ENCODE assay signal across 9 cellular contexts in genomic region chr1:230509281-230509977, GRCh38.
DNase-seq lines count a peak whose midpoint lies in the region; ATAC-seq and TF ChIP-seq lines count a peak whose summit lies in the region.
"Had no signal": no experiment of that assay in that cellular context is flagged by ENCODE, and none has a peak within 500 bp of the region (broad histone marks: within the 10 kb centered on the region; RNA-seq: fewer than 3 reads in every experiment).

No MANE protein-coding gene starts in this region.

- peaks cover 0 to 4% of the 10 kb centered on the region in 2 donors for H3K27me3 ChIP-seq in left lung

- CTCF ChIA-PET in RWPE1 (lab: Yijun Ruan, JAX): no interaction called here

- no peaks in the 10 kb centered on the region for H3K4me1 ChIP-seq in left lung

- H3K4me3 ChIP-seq in left lung: no peak overlapping the region

- H3K9me3 ChIP-seq in left lung: peaks cover 0 to 4% of the 10 kb centered on the region in 2 donors

- peak; percentile 39 for DNase-seq in AG09319 (ENCODE audit: extremely low read depth, low read depth)
- DNase-seq in RWPE1 (ENCODE audit: low spot score): peak; percentile 79
- peak in 1 of 2 donors; percentile 50 for DNase-seq in left lung
- no peak for DNase-seq in omental fat pad (ENCODE audit: low spot score)
- no peak for DNase-seq in NCI-H128 (lab: John Stamatoyannopoulos, UW; ENCODE audit: unreplicated experiment)
- DNase-seq: activated T-cell treated with anti-CD3 and anti-CD28 coated beads, Interleukin-2, amount 50 U/mL, for 24 hours had no signal

- intact Hi-C loops in left lung (cut with DNase I): no loop called here

- ATAC-seq in GM21825 (IDR thresholded peaks at IDR 0.05; ENCODE audit: unreplicated experiment): peak; percentile 67
- ATAC-seq in left lung: peak; percentile 80
- ATAC-seq in HG03469 (IDR thresholded peaks at IDR 0.05; ENCODE audit: unreplicated experiment): no peak
- ATAC-seq in GM19351 (IDR thresholded peaks at IDR 0.05; ENCODE audit: unreplicated experiment): no peak
- ATAC-seq in omental fat pad (ENCODE audit: low FRiP score): no peak

- TF ChIP-seq CTCF in AG09319 (IDR thresholded peaks at IDR 0.05; ENCODE audit: low read depth, low read length) (no peak), RWPE1 (conservative IDR thresholded peaks at IDR 0.05; ENCODE audit: low read depth) (no peak), left lung (IDR thresholded peaks at IDR 0.05) (no peak), omental fat pad (IDR thresholded peaks at IDR 0.05) (no peak)

- POLR2A ChIA-PET in RWPE1 (lab: Yijun Ruan, JAX; ENCODE audit: low non-redundant PET): interaction anchor here (0.7 kb wide), 1 partner anchor 461 kb away, joined by 3 read pairs; no protein-coding TSS in a partner anchor

- no peaks in the 10 kb centered on the region for H3K36me3 ChIP-seq in left lung

- H3K27ac ChIP-seq in RWPE1 (peak overlapping the region; percentile 21; the same call in 1 of the 2 replicates), left lung (peak overlapping the region; percentile 25 to 47)

Comparison
In these comparisons a context has a peak if more than half of its experiments do, and no peak if none do; other contexts are left out.
1. DNase-seq: peak in AG09319 (single experiment) and RWPE1 (single experiment); none in omental fat pad (single experiment) and NCI-H128 (single experiment).
2. ATAC-seq: peak in GM21825 (single experiment) and left lung (single experiment); none in HG03469 (single experiment), GM19351 (single experiment) and omental fat pad (single experiment).